9 cellular contexts compared by ENCODE assay signal in the genomic region with DNA sequence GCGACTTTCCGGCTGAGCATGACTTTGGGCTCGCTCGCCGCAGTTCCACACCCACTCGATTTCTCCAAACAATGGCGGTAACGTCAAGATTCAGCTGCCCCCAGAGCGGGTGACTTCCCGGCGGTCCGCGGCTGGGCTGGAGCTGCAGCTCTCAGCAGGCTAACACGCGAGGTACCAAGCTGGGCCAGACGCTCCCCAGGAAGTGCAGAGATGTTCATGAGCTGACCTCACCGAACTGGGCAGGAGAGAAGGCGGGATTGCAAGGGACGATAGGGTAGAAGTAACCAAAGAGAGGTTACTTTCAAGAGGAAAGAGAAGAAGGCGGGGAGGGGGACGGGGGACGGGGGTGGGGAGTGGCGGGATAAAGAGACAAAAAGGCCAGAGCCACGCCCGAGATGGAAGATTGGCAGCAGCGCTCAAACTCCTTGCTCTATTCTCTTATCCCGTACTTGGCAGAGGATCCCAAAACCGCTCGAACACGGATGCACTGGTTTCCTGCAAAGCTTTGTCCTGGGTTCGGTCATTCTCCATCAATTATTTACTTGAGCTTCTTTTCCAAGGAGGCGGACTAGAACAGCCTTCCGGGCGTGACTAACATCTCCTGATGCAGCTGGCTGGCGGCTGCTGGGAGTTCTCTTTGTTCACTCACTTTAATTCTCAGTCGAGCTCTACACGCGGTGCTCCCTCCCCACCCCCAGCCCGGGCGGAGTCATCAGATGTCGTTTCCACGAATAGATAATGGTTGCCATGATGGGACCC.
DNase-seq lines count a peak whose midpoint lies in the region; TF ChIP-seq lines count a peak whose summit lies in the region.
"Had no signal": no experiment of that assay in that cellular context is flagged by ENCODE, and none has a peak within 500 bp of the region (broad histone marks: within the 10 kb centered on the region; RNA-seq: fewer than 3 reads in every experiment).

A gene (minus strand): TSS at position 626 of the 759 bp plus-strand sequence.

- H3K4me1 ChIP-seq in iPS DF 6.9 (ENCODE audit: control insufficient read depth, insufficient read depth, low read length) (peaks cover 3% of the 10 kb centered on the region; the same call in 1 of the 2 replicates), colonic mucosa (peaks cover 14% of the 10 kb centered on the region)

- peaks cover 46% of the 10 kb centered on the region for H3K4me1 Mint-ChIP-seq in activated T-helper 2 cell treated with anti-CD3 and anti-CD28 coated beads, Interferon-gamma antibody, Interleukin-2, Interleukin-4, amounts not matched to agents 10 μg/mL and 5 μg/mL and 100 μg/mL, durations not matched to agents 14 hours and 24 hours and 36 hours (ENCODE audit: low read depth)

- TF ChIP-seq CTCF in GM10248 (IDR thresholded peaks at IDR 0.05; ENCODE audit: control extremely low read depth, extremely low read depth, low read depth, missing control alignments) (no peak), colonic mucosa (IDR thresholded peaks at IDR 0.05) (no peak)

- H3K36me3 Mint-ChIP-seq in activated T-helper 2 cell treated with anti-CD3 and anti-CD28 coated beads, Interferon-gamma antibody, Interleukin-2, Interleukin-4, amounts not matched to agents 10 μg/mL and 5 μg/mL and 100 μg/mL, durations not matched to agents 14 hours and 24 hours and 36 hours (ENCODE audit: low read depth) = peaks cover 20% of the 10 kb centered on the region

- H3K4me3 ChIP-seq in iPS DF 6.9 (ENCODE audit: low read length) = peak within 1 kb of the TSS; percentile 73; the same call in 1 of the 2 replicates
- no peak within 1 kb of the TSS for H3K4me3 ChIP-seq in colonic mucosa
- H3K4me3 ChIP-seq: lung had no signal

- no peak within 1 kb of the TSS for H3K9ac ChIP-seq in colonic mucosa (ENCODE audit: low read depth in 2 of 2, low read length in 2 of 2)

- POLR2A ChIA-PET in GM10248 (lab: Yijun Ruan, JAX) = no interaction called here

- TF ChIP-seq POLR2A in erythroblast (IDR thresholded peaks at IDR 0.05; ENCODE audit: low read length) = no peak

- no CpG with 5 or more reads among the region's 42 CpGs for WGBS in iPS DF 6.9 (ENCODE audit: insufficient coverage, insufficient read length)

- H3K9me3 Mint-ChIP-seq in activated T-helper 2 cell treated with anti-CD3 and anti-CD28 coated beads, Interferon-gamma antibody, Interleukin-2, Interleukin-4, amounts not matched to agents 10 μg/mL and 5 μg/mL and 100 μg/mL, durations not matched to agents 14 hours and 24 hours and 36 hours = no peaks in the 10 kb centered on the region

- CTCF ChIA-PET in GM10248 (lab: Yijun Ruan, JAX) = interaction anchor here (1.3 to 4.8 kb wide), 2 partner anchors 11 to 20 kb away, joined by 3 to 31 read pairs; no protein-coding TSS in a partner anchor

- H3K27me3 ChIP-seq in iPS DF 6.9 (ENCODE audit: control insufficient read depth, insufficient read depth, low read length) (0 out of 2 replicates have a peak, but pooled peaks cover 1% of the 10 kb centered on the region), colonic mucosa (peaks cover 33% of the 10 kb centered on the region)

- peak within 1 kb of the TSS; percentile 86 for H3K27ac Mint-ChIP-seq in activated T-helper 2 cell treated with anti-CD3 and anti-CD28 coated beads, Interferon-gamma antibody, Interleukin-2, Interleukin-4, amounts not matched to agents 10 μg/mL and 5 μg/mL and 100 μg/mL, durations not matched to agents 14 hours and 24 hours and 36 hours

- DNase-seq in ELR (ENCODE audit: low read depth) = peak; percentile 66
- DNase-seq in NCI-H446 treated with DMSO at 0.1 percent for 48 hours (lab: John Stamatoyannopoulos, UW) = peak; percentile 97
- DNase-seq in activated T-helper 2 cell treated with anti-CD3 and anti-CD28 coated beads, Interferon-gamma antibody, Interleukin-2, Interleukin-4, amounts not matched to agents 10 μg/mL and 5 μg/mL and 100 μg/mL, durations not matched to agents 14 hours and 24 hours and 36 hours (ENCODE audit: low spot score) = peak; percentile 41
- peak; percentile 61 for DNase-seq in iPS DF 6.9 (ENCODE audit: low read depth, low spot score)
- DNase-seq in stimulated activated CD4-positive, alpha-beta T cell treated with anti-CD3 and anti-CD28 coated beads, Interleukin-2, amount 100 ng/mL, for 48 hours = peak; percentile 46 to 50
- no peak for DNase-seq in GM10248 (ENCODE audit: extremely low spot score)
- DNase-seq in erythroblast (lab: John Stamatoyannopoulos, UW) = no peak
- no peak for DNase-seq in colonic mucosa

- no peaks in the 10 kb centered on the region for H3K36me3 ChIP-seq in iPS DF 6.9 (ENCODE audit: control insufficient read depth, insufficient read depth, low read length)
- H3K36me3 ChIP-seq in colonic mucosa = no peaks in the 10 kb centered on the region

- H3K4me3 Mint-ChIP-seq in activated T-helper 2 cell treated with anti-CD3 and anti-CD28 coated beads, Interferon-gamma antibody, Interleukin-2, Interleukin-4, amounts not matched to agents 10 μg/mL and 5 μg/mL and 100 μg/mL, durations not matched to agents 14 hours and 24 hours and 36 hours (ENCODE audit: low read depth) = peak within 1 kb of the TSS; percentile 86

- intact Hi-C loops in activated T-helper 2 cell treated with anti-CD3 and anti-CD28 coated beads, Interferon-gamma antibody, Interleukin-2, Interleukin-4, amounts not matched to agents 10 μg/mL and 5 μg/mL and 100 μg/mL, durations not matched to agents 14 hours and 24 hours and 36 hours (cut with micrococcal nuclease) = loop anchor here (2.0 to 5.0 kb wide), 2 partner anchors 20 to 217 kb away; no protein-coding TSS in a partner anchor
- intact Hi-C loops in colonic mucosa (cut with DNase I) = no loop called here

- H3K27me3 Mint-ChIP-seq in activated T-helper 2 cell treated with anti-CD3 and anti-CD28 coated beads, Interferon-gamma antibody, Interleukin-2, Interleukin-4, amounts not matched to agents 10 μg/mL and 5 μg/mL and 100 μg/mL, durations not matched to agents 14 hours and 24 hours and 36 hours (ENCODE audit: low read depth) = peaks cover 24% of the 10 kb centered on the region

- H3K27ac ChIP-seq in iPS DF 6.9 (ENCODE audit: low read length) (no peak within 1 kb of the TSS), colonic mucosa (no peak within 1 kb of the TSS)

- H3K9me3 ChIP-seq in iPS DF 6.9 (ENCODE audit: control insufficient read depth, insufficient read depth, low read length) (no peaks in the 10 kb centered on the region), colonic mucosa (no peaks in the 10 kb centered on the region)

Comparison
In these comparisons a context has a peak if more than half of its experiments do, and no peak if none do; other contexts are left out.
1. DNase-seq: peak in ELR (single experiment), NCI-H446 treated with DMSO at 0.1 percent for 48 hours (single experiment), activated T-helper 2 cell treated with anti-CD3 and anti-CD28 coated beads, Interferon-gamma antibody, Interleukin-2, Interleukin-4, amounts not matched to agents 10 μg/mL and 5 μg/mL and 100 μg/mL, durations not matched to agents 14 hours and 24 hours and 36 hours (single experiment), iPS DF 6.9 (single experiment) and stimulated activated CD4-positive, alpha-beta T cell treated with anti-CD3 and anti-CD28 coated beads, Interleukin-2, amount 100 ng/mL, for 48 hours (2 of 2); none in GM10248 (single experiment), erythroblast (0 of 2) and colonic mucosa (single experiment).